In the genomic region with DNA sequence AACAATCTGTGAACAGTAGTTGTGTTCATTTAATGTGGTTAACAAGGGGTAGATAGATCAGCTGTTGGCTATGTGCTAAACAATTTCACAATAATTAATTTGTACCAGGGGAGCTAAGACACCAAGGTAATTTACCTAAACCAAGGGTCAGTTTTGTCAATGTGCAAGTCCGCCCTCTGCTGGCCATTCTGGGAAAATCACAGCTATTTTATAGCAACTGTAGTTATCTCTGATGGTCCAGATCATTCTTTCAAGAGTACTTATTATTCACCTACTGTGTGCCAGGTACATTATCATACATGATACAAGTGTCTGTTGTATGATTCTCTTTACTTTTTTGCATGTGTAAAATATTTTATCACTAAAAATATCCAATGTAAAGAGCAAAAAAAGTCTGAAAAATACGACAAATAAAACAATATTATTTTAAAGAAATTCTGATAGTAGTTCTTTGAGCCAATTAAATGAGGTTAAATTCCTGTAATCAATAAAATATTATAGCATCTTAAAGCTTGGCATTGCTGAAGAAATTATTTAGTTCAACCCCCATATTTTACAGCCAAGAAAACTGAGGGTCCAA, we compare ENCODE assay signal across 8 cellular contexts.
DNase-seq lines count a peak whose midpoint lies in the region; ATAC-seq and TF ChIP-seq lines count a peak whose summit lies in the region.

No MANE protein-coding gene starts in this region.

- TF ChIP-seq CTCF in GM12865 (IDR thresholded peaks at IDR 0.05; ENCODE audit: insufficient read depth, low read depth, low read length, missing control alignments) (peak; percentile 64), Panc1 (IDR thresholded peaks at IDR 0.05) (peak; percentile 80; the same call in 1 of the 2 replicates), gastrocnemius medialis (IDR thresholded peaks at IDR 0.05 in 4 of 5, conservative IDR thresholded peaks at IDR 0.05 in 1 of 5) (peak; percentile 41 to 78 (median 62))

- no peak for TF ChIP-seq POLR2A in gastrocnemius medialis (IDR thresholded peaks at IDR 0.05)

- H3K4me1 ChIP-seq in Panc1 (ENCODE audit: control insufficient read depth, insufficient read depth, low read length) (no peaks in the 10 kb centered on the region), gastrocnemius medialis (no peaks in the 10 kb centered on the region)

- H3K36me3 ChIP-seq in Panc1 (ENCODE audit: control insufficient read depth, insufficient read depth, low read length), result no peaks in the 10 kb centered on the region
- no peaks in the 10 kb centered on the region for H3K36me3 ChIP-seq in gastrocnemius medialis

- no peaks in the 10 kb centered on the region for H3K9me3 ChIP-seq in Panc1 (ENCODE audit: control insufficient read depth, insufficient read depth, low read depth, low read length)
- H3K9me3 ChIP-seq in gastrocnemius medialis, result no peaks in the 10 kb centered on the region

- POLR2A ChIA-PET in Panc1 (lab: Charles Lee), result no interaction called here

- CTCF ChIA-PET in Panc1 (lab: Charles Lee), result interaction anchor here (0.6 to 0.9 kb wide), 4 partner anchors 473 to 555 kb away, joined by 3 to 7 read pairs (median 6); no protein-coding TSS in a partner anchor

- H3K4me3 ChIP-seq in GM12865 (ENCODE audit: low read depth, low read length) (no peak overlapping the region), Panc1 (ENCODE audit: low read depth in 2 of 2, low read length in 2 of 2) (no peak overlapping the region), gastrocnemius medialis (no peak overlapping the region)

- DNase-seq in A172 (ENCODE audit: low spot score) (peak; percentile 61), GM12865 (ENCODE audit: low read depth) (peak; percentile 63), Panc1 (ENCODE audit: low read depth, low spot score) (peak; percentile 22), left cardiac atrium (peak; percentile 43), gastrocnemius medialis (no peak)
- peak in 3 of 4 experiments; percentile 0 to 21 (median 4) for DNase-seq in activated naive CD4-positive, alpha-beta T cell (lab: John Stamatoyannopoulos, UW)

- H3K27ac ChIP-seq in Panc1 (ENCODE audit: low read length) (no peak overlapping the region), gastrocnemius medialis (no peak overlapping the region)

- ATAC-seq in HG03342 (IDR thresholded peaks at IDR 0.05; ENCODE audit: unreplicated experiment), result peak; percentile 67
- 0 out of 2 replicates have a peak, but pooled peaks have one; percentile 62 for ATAC-seq in Panc1
- no peak for ATAC-seq in left cardiac atrium
- no peak for ATAC-seq in gastrocnemius medialis
- no peak for ATAC-seq in HG03025 (IDR thresholded peaks at IDR 0.05; ENCODE audit: low FRiP score, unreplicated experiment)

- BruUV-seq in Panc1 (replicated peaks; lab: Mats Ljungman, UMichigan), result no TSS peak

- H3K27me3 ChIP-seq in Panc1 (ENCODE audit: control insufficient read depth, insufficient read depth, low read length) (no peaks in the 10 kb centered on the region; the same call in 1 of the 2 replicates), gastrocnemius medialis (no peaks in the 10 kb centered on the region)

- intact Hi-C loops in Panc1 (cut with micrococcal nuclease; ENCODE audit: unreplicated experiment) (loop anchor here (5.0 kb wide), 1 partner anchor 552 kb away; no protein-coding TSS in a partner anchor), left cardiac atrium (cut with DNase I) (no loop called here), gastrocnemius medialis (cut with DNase I; ENCODE audit: low total_unique reads) (loop anchor here (5.0 kb wide), 1 partner anchor 552 kb away; no protein-coding TSS in a partner anchor)

- in situ Hi-C loops in Panc1 (cut with HindIII; ENCODE audit: low pct_unique_long_range_greater_than_20kb, low sequenced_read_pairs) (no loop called here), gastrocnemius medialis (cut with MboI; ENCODE audit: low sequenced_read_pairs in 4 of 4) (loop anchor here in 3 of 4 donors (5.0 to 10.0 kb wide), 3 partner anchors 544 to 552 kb away; no protein-coding TSS in a partner anchor)

Comparison
In these comparisons a context has a peak if more than half of its experiments do, and no peak if none do; other contexts are left out.
1. DNase-seq: peak in A172 (single experiment), GM12865 (single experiment), Panc1 (single experiment), activated naive CD4-positive, alpha-beta T cell (3 of 4) and left cardiac atrium (single experiment); none in gastrocnemius medialis (0 of 2).
2. ATAC-seq: peak in HG03342 (single experiment) and Panc1 (single experiment); none in left cardiac atrium (0 of 2), gastrocnemius medialis (0 of 2) and HG03025 (single experiment).
3. intact Hi-C loops: an anchor here in Panc1 (5.0 kb wide) and gastrocnemius medialis (5.0 kb wide); none called in left cardiac atrium.
4. Peak in every context shown above with its lines, with median percentiles within 50 percentile points of each other: CTCF ChIP-seq.